In genomic region chr4:113574636-113575103, GRCh38 we compare ENCODE assay signal across 8 cellular contexts.
DNase-seq lines count a peak whose midpoint lies in the region; ATAC-seq and TF ChIP-seq lines count a peak whose summit lies in the region.
"Had no signal": no experiment of that assay in that cellular context is flagged by ENCODE, and none has a peak within 500 bp of the region (broad histone marks: within the 10 kb centered on the region; RNA-seq: fewer than 3 reads in every experiment).

No MANE protein-coding gene starts in this region.

- H3K4me3 ChIP-seq in right lobe of liver = no peak overlapping the region
- no peak overlapping the region for H3K4me3 ChIP-seq in upper lobe of right lung
- no peak overlapping the region for H3K4me3 ChIP-seq in CD4-positive, alpha-beta memory T cell (ENCODE audit: low read length in 2 of 2)

- no peaks in the 10 kb centered on the region for H3K9me3 ChIP-seq in right lobe of liver
- H3K9me3 ChIP-seq in upper lobe of right lung = no peaks in the 10 kb centered on the region
- H3K9me3 ChIP-seq in CD4-positive, alpha-beta memory T cell (ENCODE audit: control insufficient read depth in 1 of 2, low read length in 2 of 2) = no peaks in the 10 kb centered on the region

- CTCF ChIA-PET in CD4-positive, alpha-beta memory T cell (lab: Charles Lee; ENCODE audit: partially characterized antibody) = interaction anchor here (1.2 kb wide), 1 partner anchor 27 kb away, joined by 7 read pairs; no protein-coding TSS in a partner anchor

- peaks cover 60% of the 10 kb centered on the region for H3K4me1 Mint-ChIP-seq in chondrocyte (ENCODE audit: low read depth)
- H3K4me1 Mint-ChIP-seq in CD4-positive, alpha-beta memory T cell = peaks cover 38 to 66% (median 52%) of the 10 kb centered on the region in 4 donors
- H3K4me1 Mint-ChIP-seq in activated T-cell treated with anti-CD3 and anti-CD28 coated beads, Interleukin-2, amount 50 U/mL, for 72 hours (ENCODE audit: low read depth) = peaks cover 53% of the 10 kb centered on the region

- H3K36me3 Mint-ChIP-seq in chondrocyte (ENCODE audit: low read depth) = peaks cover 6% of the 10 kb centered on the region
- H3K36me3 Mint-ChIP-seq in CD4-positive, alpha-beta memory T cell = peaks cover 6 to 19% of the 10 kb centered on the region in 2 donors
- peaks cover 10 to 19% of the 10 kb centered on the region in 2 donors for H3K36me3 Mint-ChIP-seq in activated T-cell treated with anti-CD3 and anti-CD28 coated beads, Interleukin-2, amount 50 U/mL, for 72 hours (ENCODE audit: insufficient read depth in 2 of 2)

- no peak for TF ChIP-seq POLR2A in right lobe of liver (IDR thresholded peaks at IDR 0.05)

- DNase-seq in NAMALWA (ENCODE audit: low spot score) (peak; percentile 60), chondrocyte (ENCODE audit: low spot score) (no peak), right lobe of liver (no peak), upper lobe of right lung (no peak)
- DNase-seq in CD4-positive, alpha-beta memory T cell = no peak
- no peak for DNase-seq in activated T-cell treated with anti-CD3 and anti-CD28 coated beads, Interleukin-2, amount 50 U/mL, for 72 hours
- DNase-seq: NCI-H2029 treated with DMSO at 0.1 percent for 48 hours had no signal

- no peaks in the 10 kb centered on the region for H3K27me3 Mint-ChIP-seq in chondrocyte (ENCODE audit: low read depth)
- H3K27me3 Mint-ChIP-seq in CD4-positive, alpha-beta memory T cell = no peaks in the 10 kb centered on the region
- no peaks in the 10 kb centered on the region for H3K27me3 Mint-ChIP-seq in activated T-cell treated with anti-CD3 and anti-CD28 coated beads, Interleukin-2, amount 50 U/mL, for 72 hours (ENCODE audit: low read depth)

- intact Hi-C loops in right lobe of liver (cut with DNase I) (no loop called here), upper lobe of right lung (cut with DNase I) (no loop called here)
- intact Hi-C loops in CD4-positive, alpha-beta memory T cell (cut with micrococcal nuclease) = no loop called here

- H3K4me1 ChIP-seq in right lobe of liver (peaks cover 0 to 19% (median 0%) of the 10 kb centered on the region in 4 donors), upper lobe of right lung (peaks cover 15% of the 10 kb centered on the region)
- H3K4me1 ChIP-seq in CD4-positive, alpha-beta memory T cell (ENCODE audit: insufficient read depth, low read length) = peaks cover 37% of the 10 kb centered on the region

- H3K9me3 Mint-ChIP-seq in chondrocyte (ENCODE audit: low read depth) = peaks cover 11% of the 10 kb centered on the region
- peaks cover 0 to 6% (median 0%) of the 10 kb centered on the region in 8 donors for H3K9me3 Mint-ChIP-seq in CD4-positive, alpha-beta memory T cell
- peaks cover 4 to 5% of the 10 kb centered on the region in 2 donors for H3K9me3 Mint-ChIP-seq in activated T-cell treated with anti-CD3 and anti-CD28 coated beads, Interleukin-2, amount 50 U/mL, for 72 hours

- H3K27ac ChIP-seq in right lobe of liver (peak overlapping the region in 2 of 3 donors; percentile 43 to 44), upper lobe of right lung (peak overlapping the region; percentile 49)
- no peak overlapping the region for H3K27ac ChIP-seq in CD4-positive, alpha-beta memory T cell (ENCODE audit: low read depth, low read length)

- peak overlapping the region; percentile 84 for H3K27ac Mint-ChIP-seq in chondrocyte (ENCODE audit: unreplicated experiment)
- H3K27ac Mint-ChIP-seq in CD4-positive, alpha-beta memory T cell = no peak overlapping the region
- H3K27ac Mint-ChIP-seq in activated T-cell treated with anti-CD3 and anti-CD28 coated beads, Interleukin-2, amount 50 U/mL, for 72 hours = no peak overlapping the region

- POLR2A ChIA-PET in CD4-positive, alpha-beta memory T cell (lab: Charles Lee; ENCODE audit: partially characterized antibody) = interaction anchor here (1.2 kb wide), 1 partner anchor 13 kb away, joined by 3 read pairs; no protein-coding TSS in a partner anchor

- H3K27me3 ChIP-seq in right lobe of liver (no peaks in the 10 kb centered on the region), upper lobe of right lung (no peaks in the 10 kb centered on the region)
- H3K27me3 ChIP-seq in CD4-positive, alpha-beta memory T cell (ENCODE audit: insufficient read depth, low read length) = no peaks in the 10 kb centered on the region

- H3K4me3 Mint-ChIP-seq in chondrocyte (ENCODE audit: unreplicated experiment) = no peak overlapping the region
- H3K4me3 Mint-ChIP-seq in CD4-positive, alpha-beta memory T cell = no peak overlapping the region
- no peak overlapping the region for H3K4me3 Mint-ChIP-seq in activated T-cell treated with anti-CD3 and anti-CD28 coated beads, Interleukin-2, amount 50 U/mL, for 72 hours

- H3K36me3 ChIP-seq in right lobe of liver = no peaks in the 10 kb centered on the region
- H3K36me3 ChIP-seq in upper lobe of right lung = no peaks in the 10 kb centered on the region
- no peaks in the 10 kb centered on the region for H3K36me3 ChIP-seq in CD4-positive, alpha-beta memory T cell (ENCODE audit: insufficient read depth, low read length)

- ATAC-seq in right lobe of liver (peak; percentile 38 to 76 (median 53)), upper lobe of right lung (peak; percentile 64), HG02870 (IDR thresholded peaks at IDR 0.05; ENCODE audit: unreplicated experiment) (no peak)
- ATAC-seq in activated T-cell treated with anti-CD3 and anti-CD28 coated beads, Interleukin-2, amount 50 U/mL, for 72 hours (replicated peaks in 1 of 2) = no peak

- no peak for TF ChIP-seq CTCF in chondrocyte (IDR thresholded peaks at IDR 0.05)
- no peak for TF ChIP-seq CTCF in right lobe of liver (IDR thresholded peaks at IDR 0.05)
- TF ChIP-seq CTCF in upper lobe of right lung (IDR thresholded peaks at IDR 0.05) = no peak

- WGBS in right lobe of liver (ENCODE audit: insufficient coverage, low coverage, low lambda C conversion rate, missing lambda C conversion rate) = 7% methylated on average over 1 of the region's 1 CpG

Comparison
In these comparisons a context has a peak if more than half of its experiments do, and no peak if none do; other contexts are left out.
1. ATAC-seq: peak in right lobe of liver (4 of 4) and upper lobe of right lung (single experiment); none in activated T-cell treated with anti-CD3 and anti-CD28 coated beads, Interleukin-2, amount 50 U/mL, for 72 hours (0 of 2) and HG02870 (single experiment).